Comparison of ENCODE assay signal across 1 cellular context in the genomic region with DNA sequence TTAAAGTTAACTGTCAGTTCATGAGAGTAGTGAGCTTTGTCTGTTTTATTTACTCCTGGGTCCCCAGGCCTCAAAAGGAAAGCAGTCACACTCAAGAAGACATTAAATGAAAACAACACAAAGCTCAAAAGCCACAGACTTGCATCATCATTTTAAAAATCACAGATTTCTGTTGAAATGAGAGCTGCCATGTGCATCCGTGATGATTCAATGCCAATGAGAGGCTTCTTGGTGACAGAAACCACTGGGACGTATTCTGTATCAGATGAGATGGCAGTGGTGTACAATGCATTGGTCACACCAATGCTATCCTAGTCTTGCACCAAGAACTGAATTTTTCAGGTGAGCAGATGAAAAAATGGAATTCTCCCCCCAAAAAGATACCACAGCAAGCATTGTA.
TF ChIP-seq lines count a peak whose summit lies in the region.

No MANE protein-coding gene starts in this region.

TF ChIP-seq in HEK293T, 16 proteins besides CTCF, POLR2A, EP300 and RAD21 (continued from another document):
- no peak for TF ChIP-seq CTBP1 (IDR thresholded peaks at IDR 0.05; ENCODE audit: borderline replicate concordance)
- TF ChIP-seq ARNT (IDR thresholded peaks at IDR 0.05), result no peak
- no peak for TF ChIP-seq BHLHE40 (IDR thresholded peaks at IDR 0.05; ENCODE audit: borderline replicate concordance)
- no peak for TF ChIP-seq NFRKB (IDR thresholded peaks at IDR 0.05)
- TF ChIP-seq FOXA1 (IDR thresholded peaks at IDR 0.05), result no peak
